ENCODE assay signal across 33 cellular contexts in genomic region chr3:94772402-94772801, GRCh38.
A peak's percentile ranks its signal among the peaks of the same experiment; 100 is the strongest.
DNase-seq lines count a peak whose midpoint lies in the region; ATAC-seq and TF ChIP-seq lines count a peak whose summit lies in the region.
"Had no signal": no experiment of that assay in that cellular context is flagged by ENCODE, and none has a peak within 500 bp of the region (broad histone marks: within the 10 kb centered on the region; RNA-seq: fewer than 3 reads in every experiment).

No MANE protein-coding gene starts in this region.

- no peak overlapping the region for H3K4me3 Mint-ChIP-seq in activated T-cell treated with anti-CD3 and anti-CD28 coated beads, Interleukin-2, amount 50 U/mL, for 72 hours
- H3K4me3 Mint-ChIP-seq: B cell; CD14-positive monocyte; CD4-positive, alpha-beta memory T cell; CD4-positive, alpha-beta T cell; CD4-positive, CD25-positive, alpha-beta regulatory T cell; CD8-positive, alpha-beta memory T cell; CD8-positive, alpha-beta T cell had no signal

- H3K27ac ChIP-seq in PC-3 (ENCODE audit: low read length), result peak overlapping the region; percentile 51
- H3K27ac ChIP-seq: 22Rv1; A549; BLaER1; BLaER1 treated with 17β-estradiol and CSF1 and Interleukin-3, amounts not matched to agents 10 nM and 100 nM; C4-2B had no signal

- H3K9me2 ChIP-seq in PC-3 (replicated peaks; ENCODE audit: low read length), result no peaks in the 10 kb centered on the region

- no peaks in the 10 kb centered on the region for H3K36me3 ChIP-seq in PC-3 (ENCODE audit: low read depth, low read length)
- H3K36me3 ChIP-seq in mucosa of descending colon (ENCODE audit: low read depth), result no peaks in the 10 kb centered on the region
- H3K36me3 ChIP-seq: BE2C; BLaER1; BLaER1 treated with 17β-estradiol and CSF1 and Interleukin-3, amounts not matched to agents 10 nM and 100 nM had no signal

- POLR2A ChIA-PET in PC-3 (lab: Charles Lee; ENCODE audit: unreplicated experiment), result interaction anchor here (0.6 to 0.7 kb wide), 2 partner anchors 17 to 155 kb away, joined by 3 to 4 read pairs; no protein-coding TSS in a partner anchor

- peak overlapping the region; percentile 27; the same call in 1 of the 2 replicates for H3K4me2 ChIP-seq in PC-3 (ENCODE audit: low read length)
- H3K4me2 ChIP-seq: A549; BLaER1; BLaER1 treated with 17β-estradiol and CSF1 and Interleukin-3, amounts not matched to agents 10 nM and 100 nM had no signal

- intact Hi-C loops in PC-3 (cut with micrococcal nuclease), result loop anchor here (1.0 to 5.0 kb wide), 2 partner anchors 27 to 155 kb away; no protein-coding TSS in a partner anchor
- intact Hi-C loops in mucosa of descending colon (cut with DNase I, micrococcal nuclease), result no loop called here

- CTCF ChIA-PET in PC-3 (lab: Charles Lee), result interaction anchor here (0.5 kb wide), 2 partner anchors 145 to 186 kb away, joined by 5 to 8 read pairs; no protein-coding TSS in a partner anchor

- peak; percentile 3 for DNase-seq in NCI-H69 (lab: John Stamatoyannopoulos, UW)
- peak; percentile 84 for DNase-seq in PC-3
- no peak for DNase-seq in mucosa of descending colon
- DNase-seq in activated T-cell treated with anti-CD3 and anti-CD28 coated beads, Interleukin-2, amount 50 U/mL, for 72 hours, result no peak
- DNase-seq in SHP77 treated with DMSO at 0.1 percent for 48 hours (lab: John Stamatoyannopoulos, UW), result no peak
- DNase-seq: 8988T; ACHN; AML-193; BE2C; C1 segment of cervical spinal cord; Caco-2; Calu3; CD4-positive, alpha-beta memory T cell; CD4-positive, alpha-beta T cell; CD4-positive, CD25-positive, alpha-beta regulatory T cell; CD8-positive, alpha-beta memory T cell; CD8-positive, alpha-beta T cell; COR-L47; DMS 273 treated with DMSO at 0.1 percent for 48 hours; DMS153; DMS53; DMS79; DMS79 treated with DMSO at 0.1 percent for 48 hours; DND-41; EL had no signal

- no peak overlapping the region for H3K27ac Mint-ChIP-seq in activated T-cell treated with anti-CD3 and anti-CD28 coated beads, Interleukin-2, amount 50 U/mL, for 72 hours
- H3K27ac Mint-ChIP-seq: B cell; CD14-positive monocyte; CD4-positive, alpha-beta memory T cell; CD4-positive, alpha-beta T cell; CD4-positive, CD25-positive, alpha-beta regulatory T cell; CD8-positive, alpha-beta memory T cell; CD8-positive, alpha-beta T cell had no signal

- no peaks in the 10 kb centered on the region for H4K20me1 ChIP-seq in PC-3 (ENCODE audit: low read length)
- H4K20me1 ChIP-seq: BLaER1; BLaER1 treated with 17β-estradiol and CSF1 and Interleukin-3, amounts not matched to agents 10 nM and 100 nM had no signal

- H3K9me3 ChIP-seq in PC-3 (ENCODE audit: low read length), result 0 out of 2 replicates have a peak, but pooled peaks cover 4% of the 10 kb centered on the region
- no peaks in the 10 kb centered on the region for H3K9me3 ChIP-seq in mucosa of descending colon
- H3K9me3 ChIP-seq: A549; BE2C; BLaER1; BLaER1 treated with 17β-estradiol and CSF1 and Interleukin-3, amounts not matched to agents 10 nM and 100 nM; Caco-2 had no signal

- no peaks in the 10 kb centered on the region for H3K36me3 Mint-ChIP-seq in activated T-cell treated with anti-CD3 and anti-CD28 coated beads, Interleukin-2, amount 50 U/mL, for 72 hours (ENCODE audit: insufficient read depth in 2 of 2)
- H3K36me3 Mint-ChIP-seq: CD14-positive monocyte; CD4-positive, alpha-beta memory T cell; CD4-positive, CD25-positive, alpha-beta regulatory T cell; CD8-positive, alpha-beta memory T cell; CD8-positive, alpha-beta T cell had no signal

- no peaks in the 10 kb centered on the region for H3K27me3 ChIP-seq in PC-3 (ENCODE audit: low read length)
- H3K27me3 ChIP-seq: BE2C; BLaER1; BLaER1 treated with 17β-estradiol and CSF1 and Interleukin-3, amounts not matched to agents 10 nM and 100 nM had no signal

- H3K27me3 Mint-ChIP-seq in activated T-cell treated with anti-CD3 and anti-CD28 coated beads, Interleukin-2, amount 50 U/mL, for 72 hours (ENCODE audit: low read depth), result no peaks in the 10 kb centered on the region
- H3K27me3 Mint-ChIP-seq: B cell; CD4-positive, alpha-beta memory T cell; CD4-positive, alpha-beta T cell; CD4-positive, CD25-positive, alpha-beta regulatory T cell; CD8-positive, alpha-beta memory T cell had no signal

- no TSS peak for BruUV-seq in PC-3 (replicated peaks; lab: Mats Ljungman, UMichigan)

- H3F3A ChIP-seq in PC-3 (ENCODE audit: low read length, unreplicated experiment), result no peaks in the 10 kb centered on the region

- H3K4me3 ChIP-seq in PC-3 (ENCODE audit: low read length) (no peak overlapping the region), mucosa of descending colon (no peak overlapping the region)
- H3K4me3 ChIP-seq: A549; BLaER1; BLaER1 treated with 17β-estradiol and CSF1 and Interleukin-3, amounts not matched to agents 10 nM and 100 nM had no signal

- no peak overlapping the region for H3K9ac ChIP-seq in PC-3 (ENCODE audit: low read length)
- H3K9ac ChIP-seq: BLaER1; BLaER1 treated with 17β-estradiol and CSF1 and Interleukin-3, amounts not matched to agents 10 nM and 100 nM had no signal

- TF ChIP-seq CTCF in PC-3 (conservative IDR thresholded peaks at IDR 0.05; ENCODE audit: low read depth, low read length) (no peak), mucosa of descending colon (IDR thresholded peaks at IDR 0.05) (no peak)

- no peaks in the 10 kb centered on the region for H3K4me1 Mint-ChIP-seq in activated T-cell treated with anti-CD3 and anti-CD28 coated beads, Interleukin-2, amount 50 U/mL, for 72 hours (ENCODE audit: low read depth)
- H3K4me1 Mint-ChIP-seq: B cell; CD14-positive monocyte; CD4-positive, alpha-beta memory T cell; CD4-positive, CD25-positive, alpha-beta regulatory T cell; CD8-positive, alpha-beta memory T cell had no signal

- peaks cover 5 to 6% of the 10 kb centered on the region in 2 donors for H3K9me3 Mint-ChIP-seq in activated T-cell treated with anti-CD3 and anti-CD28 coated beads, Interleukin-2, amount 50 U/mL, for 72 hours

- H3K4me1 ChIP-seq in PC-3 (ENCODE audit: insufficient read depth, low read length) (peaks cover 11% of the 10 kb centered on the region; the same call in 1 of the 2 replicates), mucosa of descending colon (ENCODE audit: low read depth) (no peaks in the 10 kb centered on the region)
- H3K4me1 ChIP-seq: A549; BE2C; BLaER1; BLaER1 treated with 17β-estradiol and CSF1 and Interleukin-3, amounts not matched to agents 10 nM and 100 nM; Caco-2 had no signal

- no peak overlapping the region for H2AFZ ChIP-seq in PC-3 (ENCODE audit: low read length)

- ATAC-seq in PC-3 (peak; percentile 91), mucosa of descending colon (peak; percentile 8), HG02870 (IDR thresholded peaks at IDR 0.05; ENCODE audit: unreplicated experiment) (no peak)
- no peak for ATAC-seq in activated T-cell treated with anti-CD3 and anti-CD28 coated beads, Interleukin-2, amount 50 U/mL, for 72 hours (replicated peaks in 1 of 2)
- ATAC-seq: A549; CD8-positive, alpha-beta T cell had no signal

- no peaks in the 10 kb centered on the region for H3K79me2 ChIP-seq in PC-3 (ENCODE audit: low read length)

Comparison
In these comparisons a context has a peak if more than half of its experiments do, and no peak if none do; other contexts are left out.
1. DNase-seq: peak in NCI-H69 (single experiment) and PC-3 (single experiment); none in mucosa of descending colon (0 of 3), activated T-cell treated with anti-CD3 and anti-CD28 coated beads, Interleukin-2, amount 50 U/mL, for 72 hours (0 of 2) and SHP77 treated with DMSO at 0.1 percent for 48 hours (single experiment).
2. ATAC-seq: peak in PC-3 (single experiment) and mucosa of descending colon (single experiment); none in HG02870 (single experiment) and activated T-cell treated with anti-CD3 and anti-CD28 coated beads, Interleukin-2, amount 50 U/mL, for 72 hours (0 of 2).